In genomic region chr9:78826521-78826920, GRCh38 we compare ENCODE assay signal across 27 cellular contexts.
"Had no signal": no experiment of that assay in that cellular context is flagged by ENCODE, and none has a peak within 500 bp of the region (broad histone marks: within the 10 kb centered on the region; RNA-seq: fewer than 3 reads in every experiment).

No MANE protein-coding gene starts in this region.

- H3K4me1 Mint-ChIP-seq: activated naive CD4-positive, alpha-beta T cell treated with anti-CD3 and anti-CD28 coated beads, Interleukin-2, amount 10 ng/mL, durations not matched to agents 7 days and 5 days; activated naive CD8-positive, alpha-beta T cell treated with anti-CD3 and anti-CD28 coated beads, Interleukin-2, amount 10 ng/mL, durations not matched to agents 7 days and 5 days; brain; naive thymus-derived CD8-positive, alpha-beta T cell; neural crest cell; T-helper 17 cell had no signal

- H3K27me3 Mint-ChIP-seq: activated naive CD4-positive, alpha-beta T cell treated with anti-CD3 and anti-CD28 coated beads, Interleukin-2, amount 10 ng/mL, durations not matched to agents 7 days and 5 days; activated naive CD8-positive, alpha-beta T cell treated with anti-CD3 and anti-CD28 coated beads, Interleukin-2, amount 10 ng/mL, durations not matched to agents 7 days and 5 days; brain; T-helper 17 cell had no signal

- H3K36me3 Mint-ChIP-seq: activated naive CD4-positive, alpha-beta T cell treated with anti-CD3 and anti-CD28 coated beads, Interleukin-2, amount 10 ng/mL, durations not matched to agents 7 days and 5 days; activated naive CD8-positive, alpha-beta T cell treated with anti-CD3 and anti-CD28 coated beads, Interleukin-2, amount 10 ng/mL, durations not matched to agents 7 days and 5 days; brain; naive thymus-derived CD8-positive, alpha-beta T cell had no signal

- H3K4me1 ChIP-seq: ascending aorta, foreskin keratinocyte, left lung, lower lobe of right lung, suprapubic skin, tibial artery had no signal

- ATAC-seq: activated CD4-positive, CD25-positive, alpha-beta regulatory T cell treated with anti-CD3 and anti-CD28 coated beads, Interleukin-2, amount 50 U/mL, for 24 hours; foreskin keratinocyte; left lung; lower lobe of right lung; naive thymus-derived CD8-positive, alpha-beta T cell; right cardiac atrium; T-helper 17 cell had no signal

- H3K27ac ChIP-seq: ascending aorta, cardiac muscle cell, left lung, lower lobe of right lung, suprapubic skin, tibial artery, WERI-Rb-1 had no signal

- DNase-seq: activated CD4-positive, alpha-beta T cell treated with anti-CD3 and anti-CD28 coated beads for 48 hours; activated CD4-positive, alpha-beta T cell treated with anti-CD3 and anti-CD28 coated beads, Interleukin-2, amount 50 U/mL, for 48 hours; activated CD8-positive, alpha-beta memory T cell treated with anti-CD3 and anti-CD28 coated beads for 24 hours; activated effector memory CD4-positive, alpha-beta T cell treated with anti-CD3 and anti-CD28 coated beads, Interleukin-2, amount 50 U/mL, for 16 hours; activated naive CD4-positive, alpha-beta T cell treated with anti-CD3 and anti-CD28 coated beads, Interleukin-2, amount 10 ng/mL, durations not matched to agents 7 days and 5 days; activated naive CD8-positive, alpha-beta T cell treated with anti-CD3 and anti-CD28 coated beads, Interleukin-2, amount 10 ng/mL, durations not matched to agents 7 days and 5 days; foreskin keratinocyte; left lung; lower lobe of right lung; mesenchymal stem cell; naive thymus-derived CD8-positive, alpha-beta T cell; occipital lobe; posterior cingulate gyrus; right cardiac atrium; stimulated activated CD4-positive, alpha-beta T cell treated with anti-CD3 and anti-CD28 coated beads, Interleukin-15, amount 100 ng/mL, for 24 hours; stimulated activated CD4-positive, alpha-beta T cell treated with anti-CD3 and anti-CD28 coated beads, Interleukin-2, amount 100 ng/mL, for 24 hours; stimulated activated naive CD4-positive, alpha-beta T cell; T-helper 17 cell; T1000; tibial artery; WERI-Rb-1 had no signal

- H3K9me3 Mint-ChIP-seq: activated naive CD4-positive, alpha-beta T cell treated with anti-CD3 and anti-CD28 coated beads, Interleukin-2, amount 10 ng/mL, durations not matched to agents 7 days and 5 days; activated naive CD8-positive, alpha-beta T cell treated with anti-CD3 and anti-CD28 coated beads, Interleukin-2, amount 10 ng/mL, durations not matched to agents 7 days and 5 days; brain; naive thymus-derived CD8-positive, alpha-beta T cell had no signal

- H3K27me3 ChIP-seq: ascending aorta, cardiac muscle cell, foreskin keratinocyte, left lung, suprapubic skin, tibial artery had no signal

- H3K4me3 Mint-ChIP-seq: activated naive CD4-positive, alpha-beta T cell treated with anti-CD3 and anti-CD28 coated beads, Interleukin-2, amount 10 ng/mL, durations not matched to agents 7 days and 5 days; activated naive CD8-positive, alpha-beta T cell treated with anti-CD3 and anti-CD28 coated beads, Interleukin-2, amount 10 ng/mL, durations not matched to agents 7 days and 5 days; brain; naive thymus-derived CD8-positive, alpha-beta T cell; neural crest cell; T-helper 17 cell had no signal

- H3K27ac Mint-ChIP-seq: activated naive CD4-positive, alpha-beta T cell treated with anti-CD3 and anti-CD28 coated beads, Interleukin-2, amount 10 ng/mL, durations not matched to agents 7 days and 5 days; activated naive CD8-positive, alpha-beta T cell treated with anti-CD3 and anti-CD28 coated beads, Interleukin-2, amount 10 ng/mL, durations not matched to agents 7 days and 5 days; naive thymus-derived CD8-positive, alpha-beta T cell; T-helper 17 cell had no signal

- H3K9me3 ChIP-seq: ascending aorta, left lung, lower lobe of right lung, suprapubic skin, tibial artery had no signal
